In genomic region chr2:95158891-95159619, GRCh38 we compare ENCODE assay signal across 8 cellular contexts. TPM values are rescaled to one million over a fixed set of nuclear protein-coding genes. Genes with fewer than 3 reads are reported as not detected.
DNase-seq lines count a peak whose midpoint lies in the region; ATAC-seq and TF ChIP-seq lines count a peak whose summit lies in the region.

No MANE protein-coding gene starts in this region.

- H3K36me3 Mint-ChIP-seq in activated CD8-positive, alpha-beta T cell treated with anti-CD3 and anti-CD28 coated beads for 36 hours (ENCODE audit: low read depth) = peaks cover 42% of the 10 kb centered on the region

- peak overlapping the region; percentile 87 for H3K4me2 ChIP-seq in GM23248 (ENCODE audit: unreplicated experiment)

- no peaks in the 10 kb centered on the region for H3K27me3 Mint-ChIP-seq in activated CD8-positive, alpha-beta T cell treated with anti-CD3 and anti-CD28 coated beads for 36 hours

- 1% methylated on average over 44 to 48 of the region's 58 CpGs for WGBS in GM23248 (ENCODE audit: low coverage in 1 of 2, low lambda C conversion rate in 2 of 2, missing lambda C conversion rate in 2 of 2), 2 experiments
- 1% methylated on average over 36 of the region's 58 CpGs; no CpG with 5 or more reads in 1 of the 2 donors for WGBS in testis, 2 donors

- peak; percentile 63 for ATAC-seq in activated CD8-positive, alpha-beta T cell treated with anti-CD3 and anti-CD28 coated beads for 36 hours
- ATAC-seq in esophagus mucosa (peak; percentile 53), mucosa of descending colon (peak; percentile 73)

- peak overlapping the region; percentile 78 for H3K4me3 Mint-ChIP-seq in activated CD8-positive, alpha-beta T cell treated with anti-CD3 and anti-CD28 coated beads for 36 hours

- no peaks in the 10 kb centered on the region for H3K9me2 ChIP-seq in GM23248 (ENCODE audit: insufficient read depth)

- peak overlapping the region; percentile 82 for H2AFZ ChIP-seq in GM23248

- peak; percentile 14 for DNase-seq in NCI-H2171 treated with DMSO at 0.1 percent for 48 hours (lab: John Stamatoyannopoulos, UW)
- no peak for DNase-seq in NCI-H2171 (lab: John Stamatoyannopoulos, UW)
- peak; percentile 71 for DNase-seq in GM23248
- DNase-seq in KBM-7 = peak; percentile 14
- DNase-seq in activated CD8-positive, alpha-beta T cell treated with anti-CD3 and anti-CD28 coated beads for 36 hours = peak; percentile 38
- peak; percentile 56 to 76 (median 74) for DNase-seq in mucosa of descending colon
- peak; percentile 64 for DNase-seq in testis

- peak overlapping the region; percentile 38 for H3K27ac ChIP-seq in GM23248
- H3K27ac ChIP-seq in testis = peak overlapping the region; percentile 31 to 71

- H3K27me3 ChIP-seq in GM23248 (replicated peaks; ENCODE audit: insufficient read depth) = no peaks in the 10 kb centered on the region
- no peaks in the 10 kb centered on the region for H3K27me3 ChIP-seq in testis

- H3K9ac ChIP-seq in GM23248 = peak overlapping the region; percentile 89

- peak overlapping the region; percentile 82 for H3K4me3 ChIP-seq in GM23248
- H3K4me3 ChIP-seq in mucosa of descending colon = peak overlapping the region; percentile 40
- H3K4me3 ChIP-seq in testis = peak overlapping the region; percentile 64 to 69

- TF ChIP-seq POLR2A in testis (IDR thresholded peaks at IDR 0.05) = no peak

- TF ChIP-seq CTCF in activated CD8-positive, alpha-beta T cell treated with anti-CD3 and anti-CD28 coated beads for 36 hours (IDR thresholded peaks at IDR 0.05) = no peak
- TF ChIP-seq CTCF in mucosa of descending colon (IDR thresholded peaks at IDR 0.05) (no peak), testis (IDR thresholded peaks at IDR 0.05) (no peak)

- peaks cover 18% of the 10 kb centered on the region for H3K79me2 ChIP-seq in GM23248 (ENCODE audit: insufficient read depth)

- H3K9me3 Mint-ChIP-seq in activated CD8-positive, alpha-beta T cell treated with anti-CD3 and anti-CD28 coated beads for 36 hours = peaks cover 12% of the 10 kb centered on the region

- POLR2A ChIA-PET in activated CD8-positive, alpha-beta T cell treated with anti-CD3 and anti-CD28 coated beads for 36 hours (lab: Charles Lee) = interaction anchor here (0.5 to 1.3 kb wide), 6 partner anchors 9 to 137 kb away, joined by 3 to 5 read pairs (median 3); no protein-coding TSS in a partner anchor

- in situ Hi-C loops in GM23248 (cut with MboI) = no loop called here
- in situ Hi-C loops in KBM-7 (cut with MboI; ENCODE audit: low pct_unique_long_range_greater_than_20kb, low sequenced_read_pairs) = no loop called here

- H3K4me1 ChIP-seq in GM23248 (ENCODE audit: insufficient read depth) = no peaks in the 10 kb centered on the region
- peaks cover 6% of the 10 kb centered on the region for H3K4me1 ChIP-seq in mucosa of descending colon (ENCODE audit: low read depth)
- peaks cover 11% of the 10 kb centered on the region for H3K4me1 ChIP-seq in testis

- H3K36me3 ChIP-seq in GM23248 (ENCODE audit: low read depth) (peaks cover 26% of the 10 kb centered on the region), mucosa of descending colon (ENCODE audit: low read depth) (no peaks in the 10 kb centered on the region), testis (ENCODE audit: low read depth, missing control alignments) (no peaks in the 10 kb centered on the region)

- CTCF ChIA-PET in activated CD8-positive, alpha-beta T cell treated with anti-CD3 and anti-CD28 coated beads for 36 hours (lab: Charles Lee) = interaction anchor here (0.6 to 1.8 kb wide), 5 partner anchors 79 to 172 kb away, joined by 3 to 5 read pairs (median 3); no protein-coding TSS in a partner anchor

- H3K9me3 ChIP-seq in GM23248 (ENCODE audit: low read depth) (no peaks in the 10 kb centered on the region), mucosa of descending colon (peaks cover 12% of the 10 kb centered on the region), testis (no peaks in the 10 kb centered on the region)

- H3K4me1 Mint-ChIP-seq in activated CD8-positive, alpha-beta T cell treated with anti-CD3 and anti-CD28 coated beads for 36 hours (ENCODE audit: low read depth) = peaks cover 18% of the 10 kb centered on the region

- H3F3A ChIP-seq in GM23248 (ENCODE audit: insufficient read depth) = peaks cover 12% of the 10 kb centered on the region

- intact Hi-C loops in activated CD8-positive, alpha-beta T cell treated with anti-CD3 and anti-CD28 coated beads for 36 hours (cut with micrococcal nuclease) = loop anchor here (5.0 kb wide), 1 partner anchor 37 kb away; the partner anchor contains the start of gene MRPS5
- intact Hi-C loops in mucosa of descending colon (cut with DNase I, micrococcal nuclease) = no loop called here
- intact Hi-C loops in testis (cut with DNase I; ENCODE audit: low total_unique reads) = no loop called here

- no peaks in the 10 kb centered on the region for H4K20me1 ChIP-seq in GM23248 (ENCODE audit: insufficient read depth)

- peak overlapping the region; percentile 69 for H3K27ac Mint-ChIP-seq in activated CD8-positive, alpha-beta T cell treated with anti-CD3 and anti-CD28 coated beads for 36 hours

RNA-seq across cellular contexts. Expression of gene ZNF514, which starts 0.6 kb away (rescaled TPM):
- total RNA-seq in GM23248 (2014; rRNA removed; shearing (Covaris generic)) = 8.1 and 12.8 TPM in 2 replicates
- polyA plus RNA-seq in GM23248 (2016; fragmentation: Nextera tagmentation; extraction: Ambion mirVana) = 5.3 and 5.6 TPM in 2 replicates
- total RNA-seq in activated CD8-positive, alpha-beta T cell treated with anti-CD3 and anti-CD28 coated beads for 36 hours = 10 to 100 TPM; 14.0 to 15.6 TPM
- total RNA-seq in esophagus mucosa = 7.4 TPM
- 10 to 100 TPM; 12.3 to 28.0 (median 14.8) TPM for total RNA-seq in mucosa of descending colon
- total RNA-seq in testis = 10 to 100 TPM; 22.3 to 25.0 TPM
- polyA plus RNA-seq in testis (ENCODE audit: insufficient read depth, low read depth, low replicate concordance) = 21.9 TPM

RNA-seq across cellular contexts. Expression of gene ZNF2, which starts 6.6 kb away (rescaled TPM):
- 5.6 and 7.6 TPM in 2 replicates for total RNA-seq in GM23248 (2014; rRNA removed; shearing (Covaris generic))
- 3.3 and 4.3 TPM in 2 replicates for polyA plus RNA-seq in GM23248 (2016; fragmentation: Nextera tagmentation; extraction: Ambion mirVana)
- total RNA-seq in activated CD8-positive, alpha-beta T cell treated with anti-CD3 and anti-CD28 coated beads for 36 hours = 1 to 10 TPM; 5.7 to 6.5 TPM
- 1.6 TPM for total RNA-seq in esophagus mucosa
- 1 to 10 TPM; 2.5 to 7.0 (median 2.9) TPM for total RNA-seq in mucosa of descending colon
- 1 to 10 TPM; 5.8 to 7.9 TPM for total RNA-seq in testis
- 7.1 TPM for polyA plus RNA-seq in testis (ENCODE audit: insufficient read depth, low read depth, low replicate concordance)

RNA-seq across cellular contexts. Expression of gene MRPS5, which starts 37.4 kb away (rescaled TPM):
- total RNA-seq in GM23248 (2014; rRNA removed; shearing (Covaris generic)) = 26.1 and 34.3 TPM in 2 replicates
- polyA plus RNA-seq in GM23248 (2016; fragmentation: Nextera tagmentation; extraction: Ambion mirVana) (38.1 and 38.4 TPM in 2 replicates), testis (ENCODE audit: insufficient read depth, low read depth, low replicate concordance) (44.4 TPM)
- total RNA-seq in activated CD8-positive, alpha-beta T cell treated with anti-CD3 and anti-CD28 coated beads for 36 hours = 10 to 100 TPM; 93.0 to 96.1 TPM
- total RNA-seq in esophagus mucosa (39.5 TPM), mucosa of descending colon (10 to 100 TPM; 65.1 to 69.6 (median 68.6) TPM), testis (10 to 100 TPM; 59.3 to 63.1 TPM)

RNA-seq across cellular contexts. Expression of gene ZNF892, which starts 48.3 kb away (rescaled TPM):
- 1.9 and 3.0 TPM in 2 replicates for total RNA-seq in GM23248 (2014; rRNA removed; shearing (Covaris generic))
- polyA plus RNA-seq in GM23248 (2016; fragmentation: Nextera tagmentation; extraction: Ambion mirVana) = 0.79 and 1.0 TPM in 2 replicates
- 1 to 10 TPM; 2.9 to 3.3 TPM for total RNA-seq in activated CD8-positive, alpha-beta T cell treated with anti-CD3 and anti-CD28 coated beads for 36 hours
- 1.3 TPM for total RNA-seq in esophagus mucosa
- total RNA-seq in mucosa of descending colon = 1 to 10 TPM; 1.5 to 5.6 (median 1.7) TPM
- 10 to 100 TPM; 12.1 to 12.3 TPM for total RNA-seq in testis
- 7.1 TPM for polyA plus RNA-seq in testis (ENCODE audit: insufficient read depth, low read depth, low replicate concordance)
